ENCODE assay signal across 35 cellular contexts in the genomic region with DNA sequence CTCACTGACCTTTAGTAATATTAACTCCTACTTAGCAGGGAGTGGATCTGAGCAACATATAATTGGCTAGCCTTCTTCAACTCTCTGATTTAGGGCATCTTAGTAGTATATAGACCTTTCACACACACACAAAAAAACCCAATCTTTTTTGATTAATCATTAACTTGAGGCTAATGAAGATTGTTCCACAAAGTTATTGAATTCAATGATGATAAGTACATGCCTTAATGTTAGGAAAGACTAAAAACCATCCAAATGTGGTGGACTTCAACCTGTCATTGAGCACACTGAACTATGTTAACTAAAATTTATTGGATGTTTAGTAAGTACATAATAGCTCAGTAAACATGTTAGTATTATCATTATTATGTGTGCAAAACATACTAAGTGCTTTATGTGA.
"Had no signal": no experiment of that assay in that cellular context is flagged by ENCODE, and none has a peak within 500 bp of the region (broad histone marks: within the 10 kb centered on the region; RNA-seq: fewer than 3 reads in every experiment).

No MANE protein-coding gene starts in this region.

- H3K4me3 ChIP-seq: MG63 had no signal

- H3K9me3 ChIP-seq: MG63 had no signal

- H3K27me3 ChIP-seq: MG63 had no signal

- H3K36me3 ChIP-seq: MG63 had no signal

- DNase-seq: Kasumi-1, MG63, MM.1S, MV-4-11, NCI-H1048, NCI-H1092, NCI-H1092 treated with DMSO at 0.1 percent for 48 hours, NCI-H1105, NCI-H1105 treated with DMSO at 0.1 percent for 48 hours, NCI-H1417, NCI-H1417 treated with DMSO at 0.1 percent for 48 hours, NCI-H1436, NCI-H1436 treated with DMSO at 0.1 percent for 48 hours, NCI-H146, NCI-H1694, NCI-H1694 treated with DMSO at 0.1 percent for 48 hours, NCI-H187, NCI-H187 treated with DMSO at 0.1 percent for 48 hours, NCI-H1930, NCI-H2029, NCI-H2029 treated with DMSO at 0.1 percent for 48 hours, NCI-H2081, NCI-H2081 treated with DMSO at 0.1 percent for 48 hours, NCI-H2107, NCI-H2171, NCI-H2171 treated with DMSO at 0.1 percent for 48 hours, NCI-H2227 treated with DMSO at 0.1 percent for 48 hours, NCI-H226, NCI-H345, NCI-H446, NCI-H446 treated with DMSO at 0.1 percent for 48 hours, NCI-H510A, NCI-H510A treated with DMSO at 0.1 percent for 48 hours, NCI-H524, NCI-H524 treated with DMSO at 0.1 percent for 48 hours had no signal
